9 cellular contexts compared by ENCODE assay signal in genomic region chr1:183473286-183473536, GRCh38. TPM values are rescaled to one million over a fixed set of nuclear protein-coding genes. Genes with fewer than 3 reads are reported as not detected.
DNase-seq lines count a peak whose midpoint lies in the region; ATAC-seq, FAIRE-seq and TF ChIP-seq lines count a peak whose summit lies in the region.
"Had no signal": no experiment of that assay in that cellular context is flagged by ENCODE, and none has a peak within 500 bp of the region (broad histone marks: within the 10 kb centered on the region; RNA-seq: fewer than 3 reads in every experiment).

No MANE protein-coding gene starts in this region.

- no peak for TF ChIP-seq CTCF in GM12878 (IDR thresholded peaks at IDR 0.05 in 2 of 3, conservative IDR thresholded peaks at IDR 0.05 in 1 of 3; ENCODE audit: control insufficient read depth in 2 of 3, extremely low read depth in 1 of 3, insufficient read depth in 1 of 3, low read depth in 3 of 3, low read length in 3 of 3)
- no peak for TF ChIP-seq CTCF in upper lobe of right lung (IDR thresholded peaks at IDR 0.05)

- intact Hi-C loops in Right ventricle myocardium inferior (cut with DNase I) (loop anchor here (5.0 to 10.0 kb wide), 2 partner anchors 149 to 432 kb away; no protein-coding TSS in a partner anchor), cardiac septum (cut with DNase I) (loop anchor here (2.0 to 5.0 kb wide), 2 partner anchors 49 to 162 kb away; partner anchors contain the start of gene ARPC5), GM12878 (cut with micrococcal nuclease; ENCODE audit: unreplicated experiment) (loop anchor here (5.0 to 10.0 kb wide), 6 partner anchors 134 to 508 kb away; partner anchors contain the start of gene LAMC1), upper lobe of right lung (cut with DNase I) (no loop called here)

- H3K4me3 ChIP-seq in GM12878 = peak overlapping the region; percentile 87
- peak overlapping the region; percentile 93 for H3K4me3 ChIP-seq in upper lobe of right lung

- H3K27ac Mint-ChIP-seq in memory B cell = peak overlapping the region; percentile 98

- H3K4me1 Mint-ChIP-seq in memory B cell = peaks cover 17% of the 10 kb centered on the region

- H3K9ac ChIP-seq in GM12878 (ENCODE audit: control insufficient read depth, insufficient read depth, low read length) = peak overlapping the region; percentile 88

- H3K9me3 ChIP-seq in GM12878 (replicated peaks; ENCODE audit: control insufficient read depth, insufficient read depth, low read length) = no peaks in the 10 kb centered on the region
- no peaks in the 10 kb centered on the region for H3K9me3 ChIP-seq in upper lobe of right lung

- ATAC-seq in Right ventricle myocardium inferior = no peak
- no peak for ATAC-seq in GM12878
- no peak for ATAC-seq in memory B cell (ENCODE audit: low read depth)
- no peak for ATAC-seq in upper lobe of right lung
- ATAC-seq in GM18873 (IDR thresholded peaks at IDR 0.05; ENCODE audit: low FRiP score, unreplicated experiment) = no peak
- ATAC-seq in GM19455 (IDR thresholded peaks at IDR 0.05; ENCODE audit: unreplicated experiment) = no peak

- POLR2A ChIA-PET in GM12878 (lab: Charles Lee) = interaction anchor here (0.6 to 1.9 kb wide), 4 partner anchors 9 to 131 kb away, joined by 3 to 6 read pairs (median 4); no protein-coding TSS in a partner anchor

- H3K36me3 ChIP-seq in GM12878 (ENCODE audit: control insufficient read depth in 2 of 2, insufficient read depth in 2 of 2, low read length in 1 of 2) (no peaks in the 10 kb centered on the region; a peak in 1 of 4 replicates), upper lobe of right lung (no peaks in the 10 kb centered on the region)

- peak overlapping the region; percentile 87 for H3K27ac ChIP-seq in GM12878 (ENCODE audit: control insufficient read depth, insufficient read depth)
- peak overlapping the region; percentile 99 for H3K27ac ChIP-seq in upper lobe of right lung

- no peak for TF ChIP-seq RAD21 in GM12878 (IDR thresholded peaks at IDR 0.05; ENCODE audit: insufficient read depth, low read depth, low read length)

- WGBS in GM12878 (ENCODE audit: insufficient coverage, insufficient replicate concordance, low lambda C conversion rate, missing lambda C conversion rate) = under 1% methylated on average over 7 of the region's 7 CpGs

- peak overlapping the region; percentile 95 for H3K4me3 Mint-ChIP-seq in memory B cell

- no peaks in the 10 kb centered on the region for H3K27me3 ChIP-seq in GM12878 (replicated peaks in 1 of 2; ENCODE audit: control insufficient read depth in 2 of 2, insufficient read depth in 2 of 2, low read length in 1 of 2)
- no peaks in the 10 kb centered on the region for H3K27me3 ChIP-seq in upper lobe of right lung

- H3K4me2 ChIP-seq in GM12878 (ENCODE audit: control insufficient read depth, insufficient read depth) = peak overlapping the region; percentile 85

- no peak for TF ChIP-seq POLR2A in GM12878 (IDR thresholded peaks at IDR 0.05; ENCODE audit: low read depth, low read length)

- no peaks in the 10 kb centered on the region for H3K27me3 Mint-ChIP-seq in memory B cell

- no peak for TF ChIP-seq EP300 in GM12878 (IDR thresholded peaks at IDR 0.05; ENCODE audit: borderline replicate concordance in 1 of 2, control insufficient read depth in 1 of 2, low read depth in 2 of 2, low read length in 2 of 2)

- BruUV-seq in GM12878 (replicated peaks; lab: Mats Ljungman, UMichigan) = no TSS peak

- in situ Hi-C loops in GM12878 (cut with MboI) = loop anchor here (10.0 kb wide), 1 partner anchor 152 kb away; no protein-coding TSS in a partner anchor

- peaks cover 59% of the 10 kb centered on the region for H3K79me2 ChIP-seq in GM12878 (ENCODE audit: control insufficient read depth, insufficient read depth, low read length)

- SMC1A ChIA-PET in GM12878 (lab: Charles Lee; ENCODE audit: uncharacterized antibody, unreplicated experiment) = interaction anchor here (0.7 to 7.6 kb wide), 11 partner anchors 9 to 160 kb away, joined by 3 to 69 read pairs (median 5); no protein-coding TSS in a partner anchor

- RAD21 ChIA-PET in GM12878 (lab: Charles Lee; ENCODE audit: unreplicated experiment) = interaction anchor here (0.9 to 2.2 kb wide), 6 partner anchors 15 to 131 kb away, joined by 3 to 8 read pairs (median 4); no protein-coding TSS in a partner anchor

- H2AFZ ChIP-seq in GM12878 (ENCODE audit: control insufficient read depth, low read depth, low read length) = no peak overlapping the region

- no peak for FAIRE-seq in GM12878 (lab: Jason Lieb, UNC)

- no peaks in the 10 kb centered on the region for H4K20me1 ChIP-seq in GM12878 (ENCODE audit: control insufficient read depth, insufficient read depth)

- H3K36me3 Mint-ChIP-seq in memory B cell = no peaks in the 10 kb centered on the region

- CTCF ChIA-PET in GM12878 (lab: Yijun Ruan, JAX) = interaction anchor here (0.9 to 2.2 kb wide), 4 partner anchors 116 to 442 kb away, joined by 3 to 6 read pairs (median 3); no protein-coding TSS in a partner anchor

- DNase-seq in Right ventricle myocardium inferior (ENCODE audit: missing footprints) (peak; percentile 37), cardiac septum (ENCODE audit: low spot score) (no peak), GM12878 (ENCODE audit: low read depth, low spot score) (no peak), memory B cell (ENCODE audit: low spot score in 2 of 2) (no peak), upper lobe of right lung (no peak), dermis blood vessel endothelial cell (no peak)
- DNase-seq: kidney glomerular epithelial cell had no signal

- H3K9me3 Mint-ChIP-seq in memory B cell = no peaks in the 10 kb centered on the region

- peaks cover 19% of the 10 kb centered on the region for H3K4me1 ChIP-seq in GM12878 (ENCODE audit: control insufficient read depth, insufficient read depth, low read length)
- H3K4me1 ChIP-seq in upper lobe of right lung = peaks cover 18% of the 10 kb centered on the region

TF ChIP-seq in GM12878, 131 proteins besides CTCF, POLR2A, EP300 and RAD21 (continues in another document):
- no peak for TF ChIP-seq KDM1A (IDR thresholded peaks at IDR 0.05; ENCODE audit: borderline replicate concordance)
- TF ChIP-seq EZH2 (IDR thresholded peaks at IDR 0.05; ENCODE audit: borderline replicate concordance, control insufficient read depth, low read depth, low read length) = no peak
- TF ChIP-seq IRF3 (IDR thresholded peaks at IDR 0.05) = no peak
- TF ChIP-seq SRF (IDR thresholded peaks at IDR 0.05; ENCODE audit: low read depth in 2 of 2, low read length in 2 of 2) = no peak
- TF ChIP-seq DPF2 (IDR thresholded peaks at IDR 0.05) = no peak

RNA-seq across cellular contexts. Expression of gene SMG7, which starts 0.9 kb away (rescaled TPM):
- total RNA-seq in Right ventricle myocardium inferior = 45.5 TPM
- 40.2 TPM for total RNA-seq in cardiac septum
- total RNA-seq in GM12878 (2013; cell fraction: nucleolus; rRNA removed) = 105 and 123 TPM in 2 replicates
- total RNA-seq in GM12878 (2014; rRNA removed) = 19.0 and 20.6 TPM in 2 replicates
- 25.2 and 28.1 TPM in 2 replicates for total RNA-seq in GM12878 (2014; rRNA removed; fragmentation: Illumina TruSeq; extraction: Trizol)
- 63.9 and 65.4 TPM in 2 replicates for total RNA-seq in GM12878 (2021)
- 20.9 TPM for polyA plus RNA-seq in GM12878 (2011; ENCODE audit: low read depth)
- 55.4 and 60.0 TPM in 2 replicates for polyA plus RNA-seq in GM12878 (2011; rRNA removed)
- polyA plus RNA-seq in GM12878 (2011; cell fraction: cytosol; rRNA removed) = 46.6 and 47.8 TPM in 2 replicates
- polyA plus RNA-seq in GM12878 (2011; cell fraction: nucleus; rRNA removed) = 82.9 and 101 TPM in 2 replicates
- polyA plus RNA-seq in GM12878 (2012) = 27.0 and 27.5 TPM in 2 replicates
- polyA plus RNA-seq in GM12878 (2014; fragmentation: Illumina TruSeq; extraction: Trizol) = 58.1 and 69.1 TPM in 2 replicates
- 10 to 100 TPM in 1 of 2 experiments, 1 to 10 TPM in 1; 9.5 to 11.2 TPM for polyA plus RNA-seq in GM12878 (2014; fragmentation: Nextera tagmentation; extraction: Ambion mirVana)
- polyA plus RNA-seq in GM12878 (2014; rRNA removed) = 38.4 and 40.0 TPM in 2 replicates
- polyA plus RNA-seq in GM12878 (2016; fragmentation: Nextera tagmentation; extraction: Ambion mirVana) = 10 to 100 TPM; 46.9 to 53.5 TPM
- polyA minus RNA-seq in GM12878 (2011; rRNA and poly(A)+ RNA removed) = 70.6 and 107 TPM in 2 replicates
- polyA minus RNA-seq in GM12878 (2011; cell fraction: cytosol; rRNA and poly(A)+ RNA removed) = 20.8 and 26.2 TPM in 2 replicates
- 66.0 and 106 TPM in 2 replicates for polyA minus RNA-seq in GM12878 (2011; cell fraction: nucleus; rRNA and poly(A)+ RNA removed)
- total RNA-seq in upper lobe of right lung = 65.9 TPM
- 26.7 and 44.4 TPM in 2 replicates for total RNA-seq in dermis blood vessel endothelial cell

RNA-seq across cellular contexts. Expression of gene NMNAT2, which starts 55.0 kb away (rescaled TPM):
- total RNA-seq in Right ventricle myocardium inferior = 2.1 TPM
- 1.9 TPM for total RNA-seq in cardiac septum
- 0.10 and 0.37 TPM in 2 replicates for total RNA-seq in GM12878 (2013; cell fraction: nucleolus; rRNA removed)
- total RNA-seq in GM12878 (2014; rRNA removed) = 0.05 and 0.23 TPM in 2 replicates
- 0.18 and 0.58 TPM in 2 replicates for total RNA-seq in GM12878 (2014; rRNA removed; fragmentation: Illumina TruSeq; extraction: Trizol)
- total RNA-seq in GM12878 (2021) = 0.45 and 0.69 TPM in 2 replicates
- 0.09 TPM for polyA plus RNA-seq in GM12878 (2011; ENCODE audit: low read depth)
- 0.36 and 0.76 TPM in 2 replicates for polyA plus RNA-seq in GM12878 (2011; rRNA removed)
- 0.84 and 1.4 TPM in 2 replicates for polyA plus RNA-seq in GM12878 (2011; cell fraction: cytosol; rRNA removed)
- polyA plus RNA-seq in GM12878 (2011; cell fraction: nucleus; rRNA removed) = 0.57 and 1.3 TPM in 2 replicates
- 0.12 and 0.56 TPM in 2 replicates for polyA plus RNA-seq in GM12878 (2012)
- 0.62 and 1.00 TPM in 2 replicates for polyA plus RNA-seq in GM12878 (2014; fragmentation: Illumina TruSeq; extraction: Trizol)
- under 1 TPM; 0.02 to 0.09 TPM for polyA plus RNA-seq in GM12878 (2014; fragmentation: Nextera tagmentation; extraction: Ambion mirVana)
- 0.12 and 1.4 TPM in 2 replicates for polyA plus RNA-seq in GM12878 (2014; rRNA removed)
- polyA plus RNA-seq in GM12878 (2016; fragmentation: Nextera tagmentation; extraction: Ambion mirVana) = 1 to 10 TPM; 1.4 to 2.0 TPM
- 0.26 and 2.2 TPM in 2 replicates for polyA minus RNA-seq in GM12878 (2011; rRNA and poly(A)+ RNA removed)
- polyA minus RNA-seq in GM12878 (2011; cell fraction: cytosol; rRNA and poly(A)+ RNA removed) = 0.53 TPM in 1 of 2 replicates, not detected in the other
- polyA minus RNA-seq in GM12878 (2011; cell fraction: nucleus; rRNA and poly(A)+ RNA removed) = 0.73 and 1.4 TPM in 2 replicates
- total RNA-seq in upper lobe of right lung = 0.38 TPM
- total RNA-seq in dermis blood vessel endothelial cell = 0.28 and 0.68 TPM in 2 replicates
